8 cellular contexts compared by ENCODE assay signal in the genomic region with DNA sequence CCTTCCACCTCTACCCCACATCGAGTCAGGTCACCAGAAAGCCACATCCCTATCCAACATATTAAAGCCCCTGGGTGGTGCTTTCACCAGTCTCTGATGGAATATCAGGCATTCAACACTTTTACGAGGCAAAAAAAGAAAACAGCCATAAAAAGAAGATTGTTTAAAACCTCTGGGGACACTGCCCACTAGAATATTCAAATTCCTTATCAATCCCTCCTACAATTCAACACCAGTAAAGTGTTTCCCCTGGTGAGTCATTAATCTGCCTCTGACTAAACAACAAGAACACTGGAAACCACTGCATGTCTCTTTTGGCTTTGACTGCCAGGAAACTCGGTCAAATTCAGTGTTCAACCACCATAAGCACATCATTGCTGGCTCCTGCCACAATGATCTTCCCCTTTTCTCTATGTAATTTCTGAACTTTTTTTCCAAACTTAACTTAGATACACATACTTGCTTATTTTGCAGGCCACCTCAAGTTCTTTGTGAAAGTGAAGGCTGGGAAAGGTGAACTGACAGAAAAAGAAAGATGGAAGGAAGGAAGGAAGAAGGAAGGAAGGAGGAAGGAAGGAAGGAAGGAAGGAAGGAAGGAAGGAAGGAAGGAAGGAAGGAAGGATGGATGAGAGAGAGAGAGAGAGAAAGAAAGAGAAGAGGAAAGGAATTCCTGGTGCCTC.
DNase-seq lines count a peak whose midpoint lies in the region; ATAC-seq, FAIRE-seq and TF ChIP-seq lines count a peak whose summit lies in the region.

No MANE protein-coding gene starts in this region.

- DNase-seq in activated naive CD4-positive, alpha-beta T cell (lab: John Stamatoyannopoulos, UW), result no peak
- peak; percentile 38 for DNase-seq in adipocyte (ENCODE audit: low read depth)
- no peak for DNase-seq in stimulated activated effector memory CD8-positive, alpha-beta T cell treated with anti-CD3 and anti-CD28 coated beads, Interleukin-12 subunit alpha, Interleukin-12 subunit beta, amount 100 ng/mL, for 72 hours (ENCODE audit: low spot score in 2 of 2)
- no peak for DNase-seq in small intestine
- DNase-seq in NCI-H1105 treated with DMSO at 0.1 percent for 48 hours (lab: John Stamatoyannopoulos, UW), result no peak
- no peak for DNase-seq in kidney

- H3K9me3 Mint-ChIP-seq in activated naive CD4-positive, alpha-beta T cell treated with anti-CD3 and anti-CD28 coated beads, Interleukin-2, amount 50 U/mL, for 24 hours, result peaks cover 6% of the 10 kb centered on the region
- peaks cover 4% of the 10 kb centered on the region for H3K9me3 Mint-ChIP-seq in stimulated activated effector memory CD8-positive, alpha-beta T cell treated with anti-CD3 and anti-CD28 coated beads, Interleukin-12 subunit alpha, Interleukin-12 subunit beta, amount 100 ng/mL, for 72 hours

- no peak for TF ChIP-seq CTCF in kidney (IDR thresholded peaks at IDR 0.05; ENCODE audit: borderline replicate concordance, extremely low read depth, insufficient read depth)

- peaks cover 2% of the 10 kb centered on the region for H3K36me3 Mint-ChIP-seq in activated naive CD4-positive, alpha-beta T cell treated with anti-CD3 and anti-CD28 coated beads, Interleukin-2, amount 50 U/mL, for 24 hours
- H3K36me3 Mint-ChIP-seq in stimulated activated effector memory CD8-positive, alpha-beta T cell treated with anti-CD3 and anti-CD28 coated beads, Interleukin-12 subunit alpha, Interleukin-12 subunit beta, amount 100 ng/mL, for 72 hours, result peaks cover 16% of the 10 kb centered on the region

- peaks cover 7% of the 10 kb centered on the region for H3K4me1 Mint-ChIP-seq in activated naive CD4-positive, alpha-beta T cell treated with anti-CD3 and anti-CD28 coated beads, Interleukin-2, amount 50 U/mL, for 24 hours
- H3K4me1 Mint-ChIP-seq in stimulated activated effector memory CD8-positive, alpha-beta T cell treated with anti-CD3 and anti-CD28 coated beads, Interleukin-12 subunit alpha, Interleukin-12 subunit beta, amount 100 ng/mL, for 72 hours, result peaks cover 41% of the 10 kb centered on the region

- H3K27me3 ChIP-seq in adipocyte (replicated peaks; ENCODE audit: control insufficient read depth, insufficient read depth, low read length) (peaks cover 66% of the 10 kb centered on the region), small intestine (ENCODE audit: control insufficient read depth in 2 of 2, insufficient read depth in 2 of 2, low read length in 2 of 2) (peaks cover 0 to 4% of the 10 kb centered on the region in 2 donors)

- H3K9me3 ChIP-seq in adipocyte (ENCODE audit: control insufficient read depth, low read length) (peaks cover 6% of the 10 kb centered on the region), small intestine (ENCODE audit: control insufficient read depth, low read depth) (no peaks in the 10 kb centered on the region), kidney (ENCODE audit: control insufficient read depth in 1 of 2, low read length in 2 of 2) (no peaks in the 10 kb centered on the region)

- H3K4me3 ChIP-seq in adipocyte (ENCODE audit: low read length) (no peak overlapping the region), small intestine (ENCODE audit: low read depth in 1 of 2, low read length in 2 of 2) (no peak overlapping the region), kidney (ENCODE audit: low read length in 2 of 2) (no peak overlapping the region)

- WGBS in small intestine, 3 donors, result 15 to 27% (median 20%) methylated on average over 3 of the region's 3 CpGs

- peaks cover 8% of the 10 kb centered on the region for H3K27me3 Mint-ChIP-seq in activated naive CD4-positive, alpha-beta T cell treated with anti-CD3 and anti-CD28 coated beads, Interleukin-2, amount 50 U/mL, for 24 hours

- intact Hi-C loops in kidney (cut with DNase I), result no loop called here

- H3K27ac Mint-ChIP-seq in activated naive CD4-positive, alpha-beta T cell treated with anti-CD3 and anti-CD28 coated beads, Interleukin-2, amount 50 U/mL, for 24 hours, result peak overlapping the region; percentile 89
- peak overlapping the region; percentile 1 for H3K27ac Mint-ChIP-seq in stimulated activated effector memory CD8-positive, alpha-beta T cell treated with anti-CD3 and anti-CD28 coated beads, Interleukin-12 subunit alpha, Interleukin-12 subunit beta, amount 100 ng/mL, for 72 hours

- H3K9ac ChIP-seq in adipocyte (ENCODE audit: low read length) (no peak overlapping the region), kidney (ENCODE audit: low read length in 2 of 2) (no peak overlapping the region)

- ATAC-seq in HG03432 (IDR thresholded peaks at IDR 0.05; ENCODE audit: unreplicated experiment), result peak; percentile 72
- peak; percentile 85 for ATAC-seq in stimulated activated effector memory CD8-positive, alpha-beta T cell treated with anti-CD3 and anti-CD28 coated beads, Interleukin-12 subunit alpha, Interleukin-12 subunit beta, amount 100 ng/mL, for 72 hours

- H3K4me1 ChIP-seq in adipocyte (ENCODE audit: control insufficient read depth, insufficient read depth, low read length), result peaks cover 4% of the 10 kb centered on the region
- H3K4me1 ChIP-seq in small intestine (ENCODE audit: control insufficient read depth in 2 of 2, insufficient read depth in 1 of 2, low read depth in 1 of 2, low read length in 1 of 2), result no peaks in the 10 kb centered on the region
- H3K4me1 ChIP-seq in kidney (ENCODE audit: control insufficient read depth in 1 of 2, insufficient read depth in 1 of 2, low read depth in 1 of 2, low read length in 2 of 2), result no peaks in the 10 kb centered on the region

- no peaks in the 10 kb centered on the region for H3K36me3 ChIP-seq in adipocyte (ENCODE audit: control insufficient read depth, insufficient read depth, low read length, severe bottlenecking)
- H3K36me3 ChIP-seq in small intestine (ENCODE audit: control insufficient read depth in 2 of 2, insufficient read depth in 2 of 2, low read length in 2 of 2), result no peaks in the 10 kb centered on the region
- no peaks in the 10 kb centered on the region for H3K36me3 ChIP-seq in kidney (ENCODE audit: control insufficient read depth in 1 of 2, insufficient read depth in 2 of 2, low read length in 2 of 2)

- H3K4me3 Mint-ChIP-seq in activated naive CD4-positive, alpha-beta T cell treated with anti-CD3 and anti-CD28 coated beads, Interleukin-2, amount 50 U/mL, for 24 hours, result no peak overlapping the region
- peak overlapping the region; percentile 25 for H3K4me3 Mint-ChIP-seq in stimulated activated effector memory CD8-positive, alpha-beta T cell treated with anti-CD3 and anti-CD28 coated beads, Interleukin-12 subunit alpha, Interleukin-12 subunit beta, amount 100 ng/mL, for 72 hours

- no peak for FAIRE-seq in small intestine (lab: Jason Lieb, UNC)
- FAIRE-seq in kidney (lab: Jason Lieb, UNC), result no peak

- no peak overlapping the region for H3K27ac ChIP-seq in small intestine (ENCODE audit: low read depth in 1 of 2, low read length in 1 of 2)
- H3K27ac ChIP-seq in kidney (ENCODE audit: low read depth in 2 of 2, low read length in 2 of 2), result no peak overlapping the region
